ENCODE assay signal across 1 cellular context in genomic region chr7:127550247-127550646, GRCh38.
TF ChIP-seq lines count a peak whose summit lies in the region.

No MANE protein-coding gene starts in this region.

TF ChIP-seq in GM12878, 131 proteins besides CTCF, POLR2A, EP300 and RAD21:
- TF ChIP-seq ZBED1 (IDR thresholded peaks at IDR 0.05; ENCODE audit: borderline replicate concordance) = no peak
- TF ChIP-seq NFIC (IDR thresholded peaks at IDR 0.05; ENCODE audit: low read depth, low read length) = no peak
- no peak for TF ChIP-seq SIN3A (IDR thresholded peaks at IDR 0.05; ENCODE audit: low read depth, low read length)
- TF ChIP-seq, protein P1, sequence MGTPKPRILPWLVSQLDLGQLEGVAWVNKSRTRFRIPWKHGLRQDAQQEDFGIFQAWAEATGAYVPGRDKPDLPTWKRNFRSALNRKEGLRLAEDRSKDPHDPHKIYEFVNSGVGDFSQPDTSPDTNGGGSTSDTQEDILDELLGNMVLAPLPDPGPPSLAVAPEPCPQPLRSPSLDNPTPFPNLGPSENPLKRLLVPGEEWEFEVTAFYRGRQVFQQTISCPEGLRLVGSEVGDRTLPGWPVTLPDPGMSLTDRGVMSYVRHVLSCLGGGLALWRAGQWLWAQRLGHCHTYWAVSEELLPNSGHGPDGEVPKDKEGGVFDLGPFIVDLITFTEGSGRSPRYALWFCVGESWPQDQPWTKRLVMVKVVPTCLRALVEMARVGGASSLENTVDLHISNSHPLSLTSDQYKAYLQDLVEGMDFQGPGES (IDR thresholded peaks at IDR 0.05) = no peak
- no peak for TF ChIP-seq EGR1 (IDR thresholded peaks at IDR 0.05; ENCODE audit: borderline replicate concordance in 1 of 2, low read depth in 2 of 2, low read length in 2 of 2)
- TF ChIP-seq JUNB (IDR thresholded peaks at IDR 0.05) = no peak
